ENCODE assay signal across 17 cellular contexts in genomic region chr14:52094871-52095270, GRCh38.
"Had no signal": no experiment of that assay in that cellular context is flagged by ENCODE, and none has a peak within 500 bp of the region (broad histone marks: within the 10 kb centered on the region; RNA-seq: fewer than 3 reads in every experiment).

No MANE protein-coding gene starts in this region.

- DNase-seq: KBM-7, NCI-H1092, NCI-H1105 treated with DMSO at 0.1 percent for 48 hours, NCI-H1417 treated with DMSO at 0.1 percent for 48 hours, NCI-H146, NCI-H1694 treated with DMSO at 0.1 percent for 48 hours, NCI-H1930, NCI-H2081, NCI-H2107, NCI-H2227 treated with DMSO at 0.1 percent for 48 hours, NCI-H524, NCI-H526 treated with DMSO at 0.1 percent for 48 hours, NCI-H748 treated with DMSO at 0.1 percent for 48 hours, RPMI8226, SHP77, SW 1271 had no signal

- H3K27ac ChIP-seq: HL-60 had no signal
